In the genomic region with DNA sequence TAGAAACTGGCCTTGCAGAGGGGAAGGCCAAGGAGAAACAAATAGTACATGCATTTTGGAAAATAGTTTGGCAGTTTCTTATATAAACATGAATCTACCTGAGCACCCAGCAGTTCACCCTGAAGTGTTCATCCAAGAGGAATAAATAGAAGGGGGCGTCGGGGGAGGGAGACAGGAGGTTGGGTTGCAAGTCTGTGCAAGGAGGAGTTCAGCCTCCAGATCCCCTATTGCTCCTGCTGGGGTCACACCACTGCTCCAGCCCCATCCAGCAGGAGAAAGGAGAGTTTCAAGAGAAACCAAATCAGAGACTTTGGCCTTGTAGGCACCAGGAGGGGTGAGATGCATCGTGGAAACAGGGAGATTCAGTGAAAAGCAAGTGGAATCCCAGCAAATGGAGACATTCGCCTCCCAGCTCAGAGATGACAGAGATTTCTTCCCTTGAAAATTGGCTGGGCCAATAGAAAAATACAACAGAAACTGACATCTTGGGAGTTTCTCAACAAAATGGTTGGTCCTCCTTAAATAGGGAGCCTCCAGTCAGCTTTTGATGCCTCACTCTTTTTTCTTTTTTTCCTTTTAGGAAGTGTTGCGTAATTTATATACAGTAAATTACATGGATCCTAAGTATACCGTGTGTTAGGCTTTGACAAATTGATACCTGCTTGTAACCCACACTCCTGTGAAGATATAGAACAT, we compare ENCODE assay signal across 28 cellular contexts. TPM values are rescaled to one million over a fixed set of nuclear protein-coding genes. Genes with fewer than 3 reads are reported as not detected.
DNase-seq lines count a peak whose midpoint lies in the region; ATAC-seq and TF ChIP-seq lines count a peak whose summit lies in the region.
"Had no signal": no experiment of that assay in that cellular context is flagged by ENCODE, and none has a peak within 500 bp of the region (broad histone marks: within the 10 kb centered on the region; RNA-seq: fewer than 3 reads in every experiment).

No MANE protein-coding gene starts in this region.

- ATAC-seq in natural killer cell treated with Interleukin-12 subunit alpha and Interleukin-12 subunit beta and Interleukin-15 and Interleukin-18, amount 100 ng/mL, for 72 hours: no peak
- ATAC-seq in natural killer cell: no peak
- ATAC-seq in HG03095 (IDR thresholded peaks at IDR 0.05; ENCODE audit: unreplicated experiment): no peak
- ATAC-seq: A549, GM12878 had no signal

- TF ChIP-seq CTCF in natural killer cell (IDR thresholded peaks at IDR 0.05) (no peak), Calu3 (IDR thresholded peaks at IDR 0.05; ENCODE audit: unreplicated experiment) (no peak)

- CTCF ChIA-PET in Calu3 (lab: Charles Lee): no interaction called here

- no peak overlapping the region for H3K27ac Mint-ChIP-seq in natural killer cell treated with Interleukin-12 subunit alpha and Interleukin-12 subunit beta and Interleukin-15 and Interleukin-18, amount 100 ng/mL, for 72 hours
- H3K27ac Mint-ChIP-seq in natural killer cell: no peak overlapping the region
- no peak overlapping the region for H3K27ac Mint-ChIP-seq in Calu3 (ENCODE audit: unreplicated experiment)
- H3K27ac Mint-ChIP-seq in T-helper 2 cell treated with Interferon-gamma antibody and Interleukin-4, amounts not matched to agents 5 μg/mL and 100 μg/mL, for 36 hours: no peak overlapping the region
- H3K27ac Mint-ChIP-seq: CD4-positive, alpha-beta memory T cell had no signal

- no peaks in the 10 kb centered on the region for H3K36me3 Mint-ChIP-seq in natural killer cell treated with Interleukin-12 subunit alpha and Interleukin-12 subunit beta and Interleukin-15 and Interleukin-18, amount 100 ng/mL, for 72 hours
- H3K36me3 Mint-ChIP-seq in natural killer cell: no peaks in the 10 kb centered on the region
- H3K36me3 Mint-ChIP-seq in Calu3 (ENCODE audit: insufficient read depth, unreplicated experiment): no peaks in the 10 kb centered on the region
- H3K36me3 Mint-ChIP-seq in T-helper 2 cell treated with Interferon-gamma antibody and Interleukin-4, amounts not matched to agents 5 μg/mL and 100 μg/mL, for 36 hours (ENCODE audit: low read depth): no peaks in the 10 kb centered on the region
- H3K36me3 Mint-ChIP-seq: CD4-positive, alpha-beta memory T cell had no signal

- intact Hi-C loops in natural killer cell (cut with micrococcal nuclease) (no loop called here), Calu3 (cut with micrococcal nuclease; ENCODE audit: unreplicated experiment) (no loop called here)

- BruUV-seq in Calu3 (replicated peaks; lab: Mats Ljungman, UMichigan): no TSS peak

- DNase-seq in natural killer cell treated with Interleukin-12 subunit alpha and Interleukin-12 subunit beta and Interleukin-15 and Interleukin-18, amount 100 ng/mL, for 72 hours (ENCODE audit: low spot score): peak; percentile 59
- DNase-seq in natural killer cell: no peak
- peak; percentile 29 for DNase-seq in ecto neural progenitor cell (ENCODE audit: low spot score)
- DNase-seq in mesenteric fat pad (ENCODE audit: low spot score): peak; percentile 22
- DNase-seq in Calu3: no peak
- no peak for DNase-seq in T-helper 2 cell treated with Interferon-gamma antibody and Interleukin-4, amounts not matched to agents 5 μg/mL and 100 μg/mL, for 36 hours (ENCODE audit: low spot score)
- DNase-seq: AML-193; CD4-positive, alpha-beta memory T cell; COR-L47; DMS 273 treated with DMSO at 0.1 percent for 48 hours; DMS79; EL; GDM1; GM23248; H9; MM.1S; NCI-H1694; NCI-H2029 treated with DMSO at 0.1 percent for 48 hours; NCI-H2227 treated with DMSO at 0.1 percent for 48 hours; NCI-H510A; NCI-H69; Right ventricle myocardium superior; RPMI8226 had no signal

- no peak overlapping the region for H3K4me3 Mint-ChIP-seq in natural killer cell treated with Interleukin-12 subunit alpha and Interleukin-12 subunit beta and Interleukin-15 and Interleukin-18, amount 100 ng/mL, for 72 hours
- H3K4me3 Mint-ChIP-seq in natural killer cell (no peak overlapping the region), Calu3 (ENCODE audit: low read depth, unreplicated experiment) (no peak overlapping the region)
- no peak overlapping the region for H3K4me3 Mint-ChIP-seq in T-helper 2 cell treated with Interferon-gamma antibody and Interleukin-4, amounts not matched to agents 5 μg/mL and 100 μg/mL, for 36 hours
- H3K4me3 Mint-ChIP-seq: CD4-positive, alpha-beta memory T cell; H9 had no signal

- no peaks in the 10 kb centered on the region for H3K9me3 Mint-ChIP-seq in natural killer cell treated with Interleukin-12 subunit alpha and Interleukin-12 subunit beta and Interleukin-15 and Interleukin-18, amount 100 ng/mL, for 72 hours
- H3K9me3 Mint-ChIP-seq in natural killer cell (no peaks in the 10 kb centered on the region), Calu3 (ENCODE audit: low read depth, unreplicated experiment) (no peaks in the 10 kb centered on the region)
- no peaks in the 10 kb centered on the region for H3K9me3 Mint-ChIP-seq in T-helper 2 cell treated with Interferon-gamma antibody and Interleukin-4, amounts not matched to agents 5 μg/mL and 100 μg/mL, for 36 hours
- H3K9me3 Mint-ChIP-seq: CD4-positive, alpha-beta memory T cell had no signal

- H3K27me3 Mint-ChIP-seq in natural killer cell treated with Interleukin-12 subunit alpha and Interleukin-12 subunit beta and Interleukin-15 and Interleukin-18, amount 100 ng/mL, for 72 hours: peaks cover 18 to 22% of the 10 kb centered on the region in 2 donors
- peaks cover 0 to 12% of the 10 kb centered on the region in 2 donors for H3K27me3 Mint-ChIP-seq in natural killer cell (ENCODE audit: low read depth in 2 of 2)
- H3K27me3 Mint-ChIP-seq in Calu3 (ENCODE audit: unreplicated experiment): peaks cover 51% of the 10 kb centered on the region
- peaks cover 22% of the 10 kb centered on the region for H3K27me3 Mint-ChIP-seq in T-helper 2 cell treated with Interferon-gamma antibody and Interleukin-4, amounts not matched to agents 5 μg/mL and 100 μg/mL, for 36 hours (ENCODE audit: low read depth)

- H3K4me1 Mint-ChIP-seq in natural killer cell treated with Interleukin-12 subunit alpha and Interleukin-12 subunit beta and Interleukin-15 and Interleukin-18, amount 100 ng/mL, for 72 hours (ENCODE audit: low read depth in 2 of 2): no peaks in the 10 kb centered on the region
- no peaks in the 10 kb centered on the region for H3K4me1 Mint-ChIP-seq in natural killer cell
- no peaks in the 10 kb centered on the region for H3K4me1 Mint-ChIP-seq in Calu3 (ENCODE audit: low read depth, unreplicated experiment)
- H3K4me1 Mint-ChIP-seq in T-helper 2 cell treated with Interferon-gamma antibody and Interleukin-4, amounts not matched to agents 5 μg/mL and 100 μg/mL, for 36 hours (ENCODE audit: low read depth): no peaks in the 10 kb centered on the region
- H3K4me1 Mint-ChIP-seq: CD4-positive, alpha-beta memory T cell had no signal

RNA-seq across cellular contexts. Expression of a gene that starts 34.1 kb away (rescaled TPM):
- not detected for total RNA-seq in natural killer cell treated with Interleukin-12 subunit alpha and Interleukin-12 subunit beta and Interleukin-15 and Interleukin-18, amount 100 ng/mL, for 72 hours
- total RNA-seq in natural killer cell (not detected), mesenteric fat pad (not detected), Calu3 (2022) (0.32 TPM in 1 of 2 replicates, not detected in the other)
- total RNA-seq: CD4-positive, alpha-beta memory T cell; GM12878; GM23248; HT-29; Right ventricle myocardium superior; SJSA1 had no signal

RNA-seq across cellular contexts. Expression of a gene that starts 37.0 kb away (rescaled TPM):
- total RNA-seq in natural killer cell treated with Interleukin-12 subunit alpha and Interleukin-12 subunit beta and Interleukin-15 and Interleukin-18, amount 100 ng/mL, for 72 hours: not detected
- total RNA-seq in natural killer cell (not detected), mesenteric fat pad (0.19 TPM), Calu3 (2022) (17.5 and 32.1 TPM in 2 replicates)
- total RNA-seq: CD4-positive, alpha-beta memory T cell; GM12878; GM23248; SJSA1 had no signal

Comparison
In these comparisons a context has a peak if more than half of its experiments do, and no peak if none do; other contexts are left out.
1. DNase-seq: peak in natural killer cell treated with Interleukin-12 subunit alpha and Interleukin-12 subunit beta and Interleukin-15 and Interleukin-18, amount 100 ng/mL, for 72 hours (single experiment), ecto neural progenitor cell (single experiment) and mesenteric fat pad (single experiment); none in natural killer cell (single experiment), Calu3 (single experiment) and T-helper 2 cell treated with Interferon-gamma antibody and Interleukin-4, amounts not matched to agents 5 μg/mL and 100 μg/mL, for 36 hours (single experiment).
2. RNA of a gene that starts 37.0 kb away (total RNA-seq): 17.5 to 32.1 TPM in Calu3; 0.19 TPM in mesenteric fat pad (single experiment), not detected in natural killer cell treated with Interleukin-12 subunit alpha and Interleukin-12 subunit beta and Interleukin-15 and Interleukin-18, amount 100 ng/mL, for 72 hours and not detected in natural killer cell; every median in the first group is over 10 times any median in the second.